ENCODE assay signal across 1 cellular context in genomic region chr15:80423215-80423614, GRCh38.
TF ChIP-seq lines count a peak whose summit lies in the region.

No MANE protein-coding gene starts in this region.

TF ChIP-seq in SK-N-SH treated with all-trans-retinoic acid at 6 μM for 48 hours, 23 proteins besides CTCF, POLR2A, EP300 and RAD21 (continued from another document):
- TF ChIP-seq, protein P1, sequence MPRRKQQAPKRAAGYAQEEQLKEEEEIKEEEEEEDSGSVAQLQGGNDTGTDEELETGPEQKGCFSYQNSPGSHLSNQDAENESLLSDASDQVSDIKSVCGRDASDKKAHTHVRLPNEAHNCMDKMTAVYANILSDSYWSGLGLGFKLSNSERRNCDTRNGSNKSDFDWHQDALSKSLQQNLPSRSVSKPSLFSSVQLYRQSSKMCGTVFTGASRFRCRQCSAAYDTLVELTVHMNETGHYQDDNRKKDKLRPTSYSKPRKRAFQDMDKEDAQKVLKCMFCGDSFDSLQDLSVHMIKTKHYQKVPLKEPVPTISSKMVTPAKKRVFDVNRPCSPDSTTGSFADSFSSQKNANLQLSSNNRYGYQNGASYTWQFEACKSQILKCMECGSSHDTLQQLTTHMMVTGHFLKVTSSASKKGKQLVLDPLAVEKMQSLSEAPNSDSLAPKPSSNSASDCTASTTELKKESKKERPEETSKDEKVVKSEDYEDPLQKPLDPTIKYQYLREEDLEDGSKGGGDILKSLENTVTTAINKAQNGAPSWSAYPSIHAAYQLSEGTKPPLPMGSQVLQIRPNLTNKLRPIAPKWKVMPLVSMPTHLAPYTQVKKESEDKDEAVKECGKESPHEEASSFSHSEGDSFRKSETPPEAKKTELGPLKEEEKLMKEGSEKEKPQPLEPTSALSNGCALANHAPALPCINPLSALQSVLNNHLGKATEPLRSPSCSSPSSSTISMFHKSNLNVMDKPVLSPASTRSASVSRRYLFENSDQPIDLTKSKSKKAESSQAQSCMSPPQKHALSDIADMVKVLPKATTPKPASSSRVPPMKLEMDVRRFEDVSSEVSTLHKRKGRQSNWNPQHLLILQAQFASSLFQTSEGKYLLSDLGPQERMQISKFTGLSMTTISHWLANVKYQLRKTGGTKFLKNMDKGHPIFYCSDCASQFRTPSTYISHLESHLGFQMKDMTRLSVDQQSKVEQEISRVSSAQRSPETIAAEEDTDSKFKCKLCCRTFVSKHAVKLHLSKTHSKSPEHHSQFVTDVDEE (CRISPR knock-in tag; IDR thresholded peaks at IDR 0.05): no peak
- no peak for TF ChIP-seq OSR1 (CRISPR knock-in tag; IDR thresholded peaks at IDR 0.05)
- TF ChIP-seq ZFP30 (CRISPR knock-in tag; IDR thresholded peaks at IDR 0.05): no peak
- TF ChIP-seq ZFP3 (CRISPR knock-in tag; IDR thresholded peaks at IDR 0.05): no peak
- no peak for TF ChIP-seq PPARA (CRISPR knock-in tag; IDR thresholded peaks at IDR 0.05; ENCODE audit: borderline replicate concordance)
- TF ChIP-seq POU6F1 (CRISPR knock-in tag; IDR thresholded peaks at IDR 0.05; ENCODE audit: borderline replicate concordance, low read depth): no peak
TF ChIP-seq in SK-N-SH treated with all-trans-retinoic acid at 6 μM for 48 hours: peak in this region for 0.
